Comparison of ENCODE assay signal across 1 cellular context in the genomic region with DNA sequence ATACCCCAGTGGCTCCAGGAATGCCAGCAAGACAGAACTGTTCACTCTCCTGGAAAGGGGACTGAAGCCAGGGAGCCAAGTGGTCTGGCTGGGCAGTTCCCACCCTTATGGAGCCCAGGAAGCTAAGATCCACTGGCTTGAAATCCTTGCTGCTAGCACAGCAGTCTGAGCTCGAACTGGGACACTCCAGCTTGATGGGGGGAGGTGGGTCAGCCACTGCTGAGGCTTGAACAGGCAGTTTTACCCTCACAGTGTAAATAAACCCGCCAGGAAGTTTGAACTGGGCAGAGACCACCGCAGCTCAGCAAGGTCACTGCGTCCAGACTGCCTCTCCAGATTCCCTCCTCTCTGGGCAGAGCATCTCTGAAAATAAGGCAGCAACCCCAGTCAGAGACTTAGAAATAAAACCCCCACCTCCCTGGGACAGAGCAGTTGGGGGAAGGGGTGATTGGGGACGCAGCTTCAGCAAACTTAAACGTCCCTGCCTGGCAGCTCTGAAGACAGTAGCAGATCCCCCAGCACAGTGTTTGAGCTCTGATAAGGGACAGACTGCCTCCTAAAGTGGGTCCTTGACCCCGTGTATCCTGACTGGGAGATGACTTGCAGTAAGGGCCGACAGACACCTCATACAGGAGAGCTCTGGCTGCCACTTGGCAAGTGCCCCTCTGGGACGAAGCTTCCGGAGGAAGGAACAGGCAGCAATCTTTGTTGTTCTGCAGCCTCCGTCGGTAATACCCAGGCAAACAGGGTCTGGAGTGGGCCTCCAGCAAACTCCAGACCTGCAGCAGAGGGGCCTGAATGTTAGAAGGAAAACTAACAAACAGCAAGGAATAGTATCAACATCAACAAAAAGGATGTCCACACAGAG.
TF ChIP-seq lines count a peak whose summit lies in the region.

No MANE protein-coding gene starts in this region.

TF ChIP-seq in H1, 55 proteins besides CTCF, POLR2A, EP300 and RAD21:
- no peak for TF ChIP-seq SUZ12 (IDR thresholded peaks at IDR 0.05; ENCODE audit: low read length)
- peak; percentile 44 for TF ChIP-seq ASH2L (IDR thresholded peaks at IDR 0.05; ENCODE audit: low read length)
